ENCODE assay signal across 24 cellular contexts in the genomic region with DNA sequence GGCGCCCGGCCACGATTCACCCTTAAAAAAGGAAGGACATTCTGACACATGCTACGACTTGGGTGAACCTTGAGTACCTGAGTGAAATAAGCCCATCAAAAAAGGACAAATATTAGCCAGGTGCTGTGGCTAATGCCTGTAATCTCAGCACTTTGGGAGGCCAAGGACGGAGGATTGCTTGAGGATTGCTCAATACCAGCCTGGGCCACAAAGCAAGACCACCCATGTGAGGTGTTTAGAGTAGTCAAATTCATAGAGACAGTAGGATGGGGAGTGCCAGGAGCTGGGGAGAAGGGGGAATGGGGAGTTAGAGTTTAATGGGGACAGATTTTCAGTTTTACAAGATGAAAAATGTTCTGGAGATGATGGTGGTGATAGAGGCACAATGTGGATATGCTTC. TPM values are rescaled to one million over a fixed set of nuclear protein-coding genes. Genes with fewer than 3 reads are reported as not detected.
A peak's percentile ranks its signal among the peaks of the same experiment; 100 is the strongest.
DNase-seq lines count a peak whose midpoint lies in the region; ATAC-seq, FAIRE-seq and TF ChIP-seq lines count a peak whose summit lies in the region.
"Had no signal": no experiment of that assay in that cellular context is flagged by ENCODE, and none has a peak within 500 bp of the region (broad histone marks: within the 10 kb centered on the region; RNA-seq: fewer than 3 reads in every experiment).

No MANE protein-coding gene starts in this region.

- DNase-seq in HepG2 (ENCODE audit: low spot score) (no peak), right lobe of liver (no peak), K562 (ENCODE audit: extremely low read depth in 1 of 4, low spot score in 3 of 4) (no peak), NCI-H524 (lab: John Stamatoyannopoulos, UW) (no peak), left lung (no peak)
- no peak for DNase-seq in activated CD8-positive, alpha-beta memory T cell treated with anti-CD3 and anti-CD28 coated beads, Interleukin-2, amount 10 ng/mL, durations not matched to agents 7 days and 5 days
- DNase-seq: EL, H7, HFFc6, Karpas-422, MV-4-11, NCI-H1105 treated with DMSO at 0.1 percent for 48 hours, NCI-H1694, NCI-H2081 treated with DMSO at 0.1 percent for 48 hours, NCI-H2171 treated with DMSO at 0.1 percent for 48 hours, NCI-H526, OCI-M1 had no signal

- POLR2A ChIA-PET in HepG2 (lab: Yijun Ruan, JAX) (no interaction called here), K562 (lab: Yijun Ruan, JAX) (interaction anchor here (0.7 kb wide), 1 partner anchor 1040 kb away, joined by 3 read pairs; no protein-coding TSS in a partner anchor)

- H4K20me1 ChIP-seq in HepG2 (ENCODE audit: insufficient read depth, low read length) (no peaks in the 10 kb centered on the region), K562 (replicated peaks; ENCODE audit: control insufficient read depth, insufficient read depth, low read length) (no peaks in the 10 kb centered on the region)

- no peaks in the 10 kb centered on the region for H3K36me3 Mint-ChIP-seq in activated CD8-positive, alpha-beta memory T cell treated with anti-CD3 and anti-CD28 coated beads, Interleukin-2, amount 10 ng/mL, durations not matched to agents 7 days and 5 days
- H3K36me3 Mint-ChIP-seq: CD14-positive monocyte, IgD-negative memory B cell had no signal

- ATAC-seq in HepG2 (no peak), right lobe of liver (no peak), K562 (no peak), left lung (no peak)
- no peak for ATAC-seq in activated CD8-positive, alpha-beta memory T cell treated with anti-CD3 and anti-CD28 coated beads, Interleukin-2, amount 10 ng/mL, durations not matched to agents 7 days and 5 days
- ATAC-seq: A549 had no signal

- H3K27ac Mint-ChIP-seq in activated CD8-positive, alpha-beta memory T cell treated with anti-CD3 and anti-CD28 coated beads, Interleukin-2, amount 10 ng/mL, durations not matched to agents 7 days and 5 days = no peak overlapping the region
- H3K27ac Mint-ChIP-seq: B cell, CD14-positive monocyte, HFFc6, IgD-negative memory B cell had no signal

- H3K36me3 ChIP-seq in HepG2 (replicated peaks in 1 of 2; ENCODE audit: control insufficient read depth in 1 of 2, insufficient read depth in 2 of 2, low read length in 2 of 2) = no peaks in the 10 kb centered on the region
- no peaks in the 10 kb centered on the region for H3K36me3 ChIP-seq in right lobe of liver
- no peaks in the 10 kb centered on the region for H3K36me3 ChIP-seq in K562 (ENCODE audit: control insufficient read depth, insufficient read depth, low read length)
- H3K36me3 ChIP-seq in iPS-20b (ENCODE audit: insufficient read depth, low read depth, low read length) = no peaks in the 10 kb centered on the region
- H3K36me3 ChIP-seq in left lung = no peaks in the 10 kb centered on the region

- intact Hi-C loops in HepG2 (cut with micrococcal nuclease; ENCODE audit: unreplicated experiment) = no loop called here
- intact Hi-C loops in right lobe of liver (cut with DNase I) = no loop called here
- intact Hi-C loops in K562 (cut with micrococcal nuclease) = no loop called here
- intact Hi-C loops in left lung (cut with DNase I) = no loop called here

- TF ChIP-seq CTCF in HepG2 (CRISPR knock-in tag; IDR thresholded peaks at IDR 0.05) (no peak), right lobe of liver (IDR thresholded peaks at IDR 0.05) (no peak), K562 (IDR thresholded peaks at IDR 0.05 in 2 of 3, conservative IDR thresholded peaks at IDR 0.05 in 1 of 3; ENCODE audit: insufficient read depth in 2 of 3, low read depth in 1 of 3, low read length in 3 of 3) (no peak), left lung (IDR thresholded peaks at IDR 0.05) (no peak)

- H3K4me3 ChIP-seq in HepG2 (replicated peaks in 1 of 3; ENCODE audit: insufficient read depth in 1 of 3, low read depth in 2 of 3, low read length in 3 of 3) (no peak overlapping the region), right lobe of liver (no peak overlapping the region), K562 (no peak overlapping the region), iPS-20b (ENCODE audit: low read length) (peak overlapping the region; percentile 77; the same call in 1 of the 2 replicates), left lung (no peak overlapping the region)
- H3K4me3 ChIP-seq: A549 had no signal

- no peaks in the 10 kb centered on the region for H3K9me3 ChIP-seq in HepG2 (ENCODE audit: low read length)
- H3K9me3 ChIP-seq in right lobe of liver = no peaks in the 10 kb centered on the region
- no peaks in the 10 kb centered on the region for H3K9me3 ChIP-seq in K562 (replicated peaks; ENCODE audit: control insufficient read depth, insufficient read depth, low read depth, low read length)
- no peaks in the 10 kb centered on the region for H3K9me3 ChIP-seq in iPS-20b (ENCODE audit: insufficient read depth, low read depth, low read length)
- no peaks in the 10 kb centered on the region for H3K9me3 ChIP-seq in left lung
- H3K9me3 ChIP-seq: A549 had no signal

- FAIRE-seq in HepG2 (lab: Jason Lieb, UNC) = no peak
- no peak for FAIRE-seq in K562 (lab: Jason Lieb, UNC)
- FAIRE-seq: A549, D721Med, RCC 7860 had no signal

- peaks cover 16% of the 10 kb centered on the region for H3K4me1 Mint-ChIP-seq in activated CD8-positive, alpha-beta memory T cell treated with anti-CD3 and anti-CD28 coated beads, Interleukin-2, amount 10 ng/mL, durations not matched to agents 7 days and 5 days

- H3K4me2 ChIP-seq in HepG2 (ENCODE audit: low read depth, low read length) (no peak overlapping the region), K562 (ENCODE audit: insufficient read depth, low read length) (no peak overlapping the region)
- H3K4me2 ChIP-seq: A549 had no signal

- TF ChIP-seq POLR2A in HepG2 (IDR thresholded peaks at IDR 0.05; ENCODE audit: insufficient read depth in 1 of 2, low read depth in 2 of 2, low read length in 2 of 2) = no peak
- no peak for TF ChIP-seq POLR2A in right lobe of liver (IDR thresholded peaks at IDR 0.05)
- no peak for TF ChIP-seq POLR2A in K562 (conservative IDR thresholded peaks at IDR 0.05)

- TF ChIP-seq RAD21 in HepG2 (CRISPR knock-in tag; IDR thresholded peaks at IDR 0.05) (no peak), K562 (CRISPR knock-in tag; conservative IDR thresholded peaks at IDR 0.05 in 1 of 2, IDR thresholded peaks at IDR 0.05 in 1 of 2) (no peak)

- WGBS in HepG2 (ENCODE audit: low lambda C conversion rate) = 24% methylated on average over 4 of the region's 5 CpGs
- WGBS in right lobe of liver (ENCODE audit: insufficient coverage, low coverage, low lambda C conversion rate, missing lambda C conversion rate) = no CpG with 5 or more reads among the region's 5 CpGs
- 37% methylated on average over 5 of the region's 5 CpGs for WGBS in K562 (ENCODE audit: insufficient coverage, low coverage, missing lambda C conversion rate)

- no peak overlapping the region for H3K4me3 Mint-ChIP-seq in activated CD8-positive, alpha-beta memory T cell treated with anti-CD3 and anti-CD28 coated beads, Interleukin-2, amount 10 ng/mL, durations not matched to agents 7 days and 5 days
- H3K4me3 Mint-ChIP-seq: B cell, CD14-positive monocyte, HFFc6, IgD-negative memory B cell had no signal

- H3K9me1 ChIP-seq in K562 (ENCODE audit: control insufficient read depth, insufficient read depth, low read length) = no peaks in the 10 kb centered on the region

- CTCF ChIA-PET in HepG2 (lab: Yijun Ruan, JAX; ENCODE audit: low intra/inter-chr PET ratio, low total read pairs) = no interaction called here
- CTCF ChIA-PET in K562 (lab: Yijun Ruan, JAX; ENCODE audit: low intra/inter-chr PET ratio) = no interaction called here
- CTCF ChIA-PET in activated CD8-positive, alpha-beta memory T cell treated with anti-CD3 and anti-CD28 coated beads, Interleukin-2, amount 10 ng/mL, durations not matched to agents 7 days and 5 days (lab: Charles Lee) = interaction anchor here (0.8 kb wide), 1 partner anchor 40 kb away, joined by 3 read pairs; no protein-coding TSS in a partner anchor

- no peaks in the 10 kb centered on the region for H3K27me3 Mint-ChIP-seq in activated CD8-positive, alpha-beta memory T cell treated with anti-CD3 and anti-CD28 coated beads, Interleukin-2, amount 10 ng/mL, durations not matched to agents 7 days and 5 days

- no peaks in the 10 kb centered on the region for H3K9me3 Mint-ChIP-seq in activated CD8-positive, alpha-beta memory T cell treated with anti-CD3 and anti-CD28 coated beads, Interleukin-2, amount 10 ng/mL, durations not matched to agents 7 days and 5 days (ENCODE audit: low read depth)
- H3K9me3 Mint-ChIP-seq: HFFc6, IgD-negative memory B cell had no signal

- H3K27ac ChIP-seq in HepG2 (ENCODE audit: extremely low read length, insufficient read depth, low read length) (no peak overlapping the region), right lobe of liver (no peak overlapping the region), K562 (ENCODE audit: extremely low read depth, low read depth, low read length) (no peak overlapping the region), iPS-20b (ENCODE audit: low read length) (no peak overlapping the region), left lung (no peak overlapping the region)
- H3K27ac ChIP-seq: A549 had no signal

- H3K9ac ChIP-seq in HepG2 (ENCODE audit: insufficient read depth, low read depth, low read length) = no peak overlapping the region
- H3K9ac ChIP-seq in K562 (ENCODE audit: insufficient read depth in 1 of 2, low read depth in 2 of 2, low read length in 2 of 2) = no peak overlapping the region
- H3K9ac ChIP-seq in iPS-20b (ENCODE audit: low read depth, low read length) = peak overlapping the region; percentile 80; the same call in 1 of the 2 replicates

- H3K27me3 ChIP-seq in HepG2 (ENCODE audit: control insufficient read depth in 1 of 2, insufficient read depth in 2 of 2, low read length in 2 of 2) (no peaks in the 10 kb centered on the region), right lobe of liver (no peaks in the 10 kb centered on the region), K562 (ENCODE audit: control insufficient read depth in 2 of 2, insufficient read depth in 2 of 2, low read length in 2 of 2) (no peaks in the 10 kb centered on the region), iPS-20b (ENCODE audit: insufficient read depth, low read length) (no peaks in the 10 kb centered on the region), left lung (no peaks in the 10 kb centered on the region)

- H2AFZ ChIP-seq in HepG2 (ENCODE audit: low read length) (no peak overlapping the region), K562 (ENCODE audit: low read depth, low read length) (no peak overlapping the region)

- in situ Hi-C loops in HepG2 (cut with HindIII; ENCODE audit: extremely low pct_ligation_motif_present, low pct_unique_long_range_greater_than_20kb) (no loop called here), K562 (cut with MboI) (no loop called here)

- H3K4me1 ChIP-seq in HepG2 (ENCODE audit: insufficient read depth, low read length) (peaks cover 32% of the 10 kb centered on the region), right lobe of liver (no peaks in the 10 kb centered on the region), K562 (replicated peaks in 1 of 2; ENCODE audit: control insufficient read depth in 2 of 2, insufficient read depth in 2 of 2, low read length in 2 of 2) (peaks cover 9 to 10% of the 10 kb centered on the region in 2 experiments; a peak in 4 of 5 replicates), iPS-20b (ENCODE audit: insufficient read depth, low read length) (peaks cover 19% of the 10 kb centered on the region), left lung (no peaks in the 10 kb centered on the region)
- H3K4me1 ChIP-seq: A549 had no signal

- H3K79me2 ChIP-seq in HepG2 (ENCODE audit: insufficient read depth, low read length) (no peaks in the 10 kb centered on the region), K562 (ENCODE audit: control insufficient read depth, insufficient read depth, low read length) (no peaks in the 10 kb centered on the region)

- no peak for TF ChIP-seq EP300 in HepG2 (IDR thresholded peaks at IDR 0.05; ENCODE audit: low read depth in 2 of 2, low read length in 2 of 2)
- TF ChIP-seq EP300 in HepG2 (CRISPR knock-in tag; IDR thresholded peaks at IDR 0.05; ENCODE audit: borderline replicate concordance) = no peak
- no peak for TF ChIP-seq EP300 in K562 (IDR thresholded peaks at IDR 0.05; ENCODE audit: low read length)

- no TSS peak for BruUV-seq in HepG2 (replicated peaks; lab: Mats Ljungman, UMichigan)
- BruUV-seq in K562 (replicated peaks; lab: Mats Ljungman, UMichigan) = no TSS peak

RNA-seq across cellular contexts. Expression of gene IER5L, which starts 32.1 kb away (rescaled TPM):
- total RNA-seq in HepG2 (2016; rRNA removed; fragmentation: Illumina TruSeq; extraction: Trizol) (2.5 and 3.3 TPM in 2 replicates), right lobe of liver (10 to 100 TPM in 3 of 6 experiments, 1 to 10 TPM in 3; 2.7 to 19.8 (median 7.8) TPM), K562 (2014; rRNA removed) (11.9 and 13.6 TPM in 2 replicates), K562 (2014; rRNA removed; fragmentation: Illumina TruSeq; extraction: Trizol) (0.19 and 0.22 TPM in 2 replicates), K562 (2015; rRNA removed; fragmentation: Illumina TruSeq; extraction: Trizol) (0.76 and 1.3 TPM in 2 replicates), K562 (2021) (4.9 and 5.7 TPM in 2 replicates), left lung (10 to 100 TPM; 17.9 to 21.4 TPM)
- total RNA-seq in HepG2 (2016; cell fraction: cytosol; rRNA removed; fragmentation: Illumina TruSeq; extraction: Trizol; ENCODE audit: low read depth) = 2.4 and 2.5 TPM in 2 replicates
- 2.6 and 3.2 TPM in 2 replicates for total RNA-seq in HepG2 (2016; cell fraction: insoluble cytoplasmic fraction; rRNA removed; fragmentation: Illumina TruSeq; extraction: Trizol)
- 2.0 and 2.7 TPM in 2 replicates for total RNA-seq in HepG2 (2016; cell fraction: membrane; rRNA removed; fragmentation: Illumina TruSeq; extraction: Trizol)
- total RNA-seq in HepG2 (2016; cell fraction: nucleus; rRNA removed; fragmentation: Illumina TruSeq; extraction: Trizol) = 0.84 and 1.2 TPM in 2 replicates
- polyA plus RNA-seq in HepG2 (2011; rRNA removed) (1.8 and 3.6 TPM in 2 replicates), K562 (2011; rRNA removed) (0.52 and 1.6 TPM in 2 replicates), K562 (2014; fragmentation: Illumina TruSeq; extraction: Trizol) (0.25 and 0.29 TPM in 2 replicates), K562 (2014; fragmentation: Nextera tagmentation; extraction: Ambion mirVana) (under 1 TPM; 0.14 to 0.18 TPM), K562 (2014; rRNA removed) (4.0 and 4.7 TPM in 2 replicates)
- polyA plus RNA-seq in HepG2 (2011; cell fraction: cytosol; rRNA removed) = 2.1 and 3.1 TPM in 2 replicates
- 4.4 and 4.5 TPM in 2 replicates for polyA plus RNA-seq in HepG2 (2011; cell fraction: nucleus; rRNA removed)
- 1.5 and 2.6 TPM in 2 replicates for polyA plus RNA-seq in HepG2 (2012)
- polyA plus RNA-seq in HepG2 (2016; cell fraction: cytosol; fragmentation: Illumina TruSeq; extraction: Trizol; ENCODE audit: low read depth) = 0.59 and 0.61 TPM in 2 replicates
- polyA plus RNA-seq in HepG2 (2016; cell fraction: insoluble cytoplasmic fraction; fragmentation: Illumina TruSeq; extraction: Trizol; ENCODE audit: low read depth) = 2.2 and 2.5 TPM in 2 replicates
- polyA plus RNA-seq in HepG2 (2016; cell fraction: membrane; fragmentation: Illumina TruSeq; extraction: Trizol; ENCODE audit: low read depth) = 0.52 and 0.74 TPM in 2 replicates
- 1.3 and 2.1 TPM in 2 replicates for polyA plus RNA-seq in HepG2 (2016; cell fraction: nucleus; fragmentation: Illumina TruSeq; extraction: Trizol; ENCODE audit: insufficient read depth, low read depth)
- 5.5 and 12.0 TPM in 2 replicates for polyA minus RNA-seq in HepG2 (2011; rRNA and poly(A)+ RNA removed; ENCODE audit: low replicate concordance)
- 5.6 and 6.2 TPM in 2 replicates for polyA minus RNA-seq in HepG2 (2011; cell fraction: cytosol; rRNA and poly(A)+ RNA removed)
- polyA minus RNA-seq in HepG2 (2011; cell fraction: nucleus; rRNA and poly(A)+ RNA removed) = 1.2 and 1.9 TPM in 2 replicates
- 0.25 and 1.5 TPM in 2 replicates for total RNA-seq in K562 (2011; cell fraction: chromatin; rRNA removed; ENCODE audit: low replicate concordance)
- 2.9 and 4.7 TPM in 2 replicates for total RNA-seq in K562 (2011; cell fraction: nucleolus; rRNA removed)
- total RNA-seq in K562 (2011; cell fraction: nucleoplasm; rRNA removed) = 1.9 and 2.3 TPM in 2 replicates
- 2.4 and 5.6 TPM in 2 replicates for polyA plus RNA-seq in K562 (2011; cell fraction: cytosol; rRNA removed)
- polyA plus RNA-seq in K562 (2011; cell fraction: nucleus; rRNA removed) = 4.3 and 4.5 TPM in 2 replicates
- 1.6 and 2.5 TPM in 2 replicates for polyA plus RNA-seq in K562 (2012)
- polyA minus RNA-seq in K562 (2011; rRNA and poly(A)+ RNA removed) = 0.32 and 0.48 TPM in 2 replicates
- polyA minus RNA-seq in K562 (2011; cell fraction: cytosol; rRNA and poly(A)+ RNA removed) = 1.7 and 3.7 TPM in 2 replicates
- 3.2 and 4.7 TPM in 2 replicates for polyA minus RNA-seq in K562 (2011; cell fraction: nucleus; rRNA and poly(A)+ RNA removed)
- 1 to 10 TPM; 4.9 to 6.1 TPM for total RNA-seq in activated CD8-positive, alpha-beta memory T cell treated with anti-CD3 and anti-CD28 coated beads, Interleukin-2, amount 10 ng/mL, durations not matched to agents 7 days and 5 days
- polyA plus RNA-seq: IgD-negative memory B cell had no signal

Comparison
In these comparisons a context has a peak if more than half of its experiments do, and no peak if none do; other contexts are left out.
1. Of the 241 proteins assayed by ChIP-seq in both HepG2 and K562: peak only in HepG2: none; only in K562: CEBPG; in both: CEBPB; in neither: 239.